8 cellular contexts compared by ENCODE assay signal in genomic region chr22:37186228-37186996, GRCh38. TPM values are rescaled to one million over a fixed set of nuclear protein-coding genes. Genes with fewer than 3 reads are reported as not detected.
DNase-seq lines count a peak whose midpoint lies in the region; ATAC-seq, FAIRE-seq and TF ChIP-seq lines count a peak whose summit lies in the region.

No MANE protein-coding gene starts in this region.

- H3K79me2 ChIP-seq in H1 (ENCODE audit: control insufficient read depth in 1 of 2, insufficient read depth in 2 of 2, low read length in 2 of 2): no peaks in the 10 kb centered on the region

- no peak overlapping the region for H3K4ac ChIP-seq in H1 (replicated peaks; ENCODE audit: insufficient read length, low read depth, low read length)

- peaks cover 15 to 81% (median 48%) of the 10 kb centered on the region in 4 donors for H3K4me1 Mint-ChIP-seq in CD4-positive, CD25-positive, alpha-beta regulatory T cell
- peaks cover 13% of the 10 kb centered on the region for H3K4me1 Mint-ChIP-seq in T-helper 17 cell

- peak overlapping the region; percentile 4; the same call in 1 of the 2 replicates for H4K8ac ChIP-seq in H1 (ENCODE audit: extremely low read depth, insufficient read depth, low read length)

- no peak for TF ChIP-seq RAD21 in H1 (IDR thresholded peaks at IDR 0.05 in 1 of 2, conservative IDR thresholded peaks at IDR 0.05 in 1 of 2; ENCODE audit: low read depth in 2 of 2, low read length in 2 of 2)

- H3K4me1 ChIP-seq in CD4-positive, CD25-positive, alpha-beta regulatory T cell (ENCODE audit: control insufficient read depth, insufficient read depth, low read length, poor library complexity, severe bottlenecking): peaks cover 68% of the 10 kb centered on the region
- peaks cover 7 to 23% (median 15%) of the 10 kb centered on the region in 4 experiments for H3K4me1 ChIP-seq in H1 (replicated peaks in 1 of 4; ENCODE audit: control insufficient read depth in 3 of 4, insufficient read depth in 4 of 4, low read length in 3 of 4)
- peaks cover 30% of the 10 kb centered on the region for H3K4me1 ChIP-seq in mesodermal cell (ENCODE audit: control insufficient read depth, insufficient read depth, low read length, poor library complexity, severe bottlenecking)

- no peak for TF ChIP-seq EP300 in H1 (IDR thresholded peaks at IDR 0.05; ENCODE audit: borderline replicate concordance in 1 of 2, low read depth in 2 of 2, low read length in 2 of 2)

- POLR2A ChIA-PET in H1 (lab: Charles Lee; ENCODE audit: partially characterized antibody): interaction anchor here (1.1 to 1.2 kb wide), 2 partner anchors 14 to 23 kb away, joined by 3 to 4 read pairs; no protein-coding TSS in a partner anchor

- H2AK5ac ChIP-seq in H1 (ENCODE audit: low read depth, low read length): peak overlapping the region; percentile 16; the same call in 1 of the 2 replicates

- H3K23ac ChIP-seq in H1 (ENCODE audit: insufficient read length): no peak overlapping the region

- whole genome bisulfite sequencing in H1 (ENCODE audit: extremely low coverage in 1 of 2, insufficient coverage in 1 of 2, insufficient read length in 1 of 2, insufficient replicate concordance in 2 of 2, low coverage in 1 of 2, low lambda C conversion rate in 2 of 2, missing lambda C conversion rate in 1 of 2), 2 experiments: 87% methylated on average over 9 of the region's 9 CpGs; no CpG with 5 or more reads in 1 of the 2 experiments
- WGBS in mesodermal cell (ENCODE audit: insufficient coverage in 2 of 2), 2 experiments: 90 to 91% methylated on average over 5 to 7 of the region's 9 CpGs

- no peak overlapping the region for H4K91ac ChIP-seq in H1 (replicated peaks; ENCODE audit: insufficient read length, low read length)

- H2BK15ac ChIP-seq in H1 (ENCODE audit: low read length): peak overlapping the region; percentile 95; the same call in 1 of the 2 replicates

- peak; percentile 44 to 96 (median 84) for DNase-seq in CD4-positive, CD25-positive, alpha-beta regulatory T cell
- DNase-seq in H4 (ENCODE audit: low spot score): peak; percentile 23
- no peak for DNase-seq in T-helper 17 cell
- DNase-seq in H1 (ENCODE audit: low read depth in 1 of 2, low spot score in 2 of 2): peak in 1 of 2 experiments; percentile 68
- no peak for DNase-seq in NCI-H1436 treated with DMSO at 0.1 percent for 48 hours (lab: John Stamatoyannopoulos, UW)
- DNase-seq in ecto neural progenitor cell (ENCODE audit: low spot score): no peak

- H3K27me3 ChIP-seq in CD4-positive, CD25-positive, alpha-beta regulatory T cell (ENCODE audit: control insufficient read depth, insufficient read depth, low read length): no peaks in the 10 kb centered on the region
- H3K27me3 ChIP-seq in H1 (replicated peaks in 1 of 4; ENCODE audit: control insufficient read depth in 3 of 4, extremely low read depth in 1 of 4, insufficient read depth in 3 of 4, low read length in 3 of 4): no peaks in the 10 kb centered on the region

- no peak overlapping the region for H2BK120ac ChIP-seq in H1 (replicated peaks; ENCODE audit: low read depth, low read length)

- peak overlapping the region; percentile 56; the same call in 1 of the 2 replicates for H3K18ac ChIP-seq in H1 (ENCODE audit: extremely low read depth, low read length)

- peak; percentile 80 for FAIRE-seq in H1 (lab: Jason Lieb, UNC)

- H3K9ac ChIP-seq in H1 (replicated peaks in 1 of 4; ENCODE audit: extremely low read depth in 1 of 4, low read depth in 3 of 4, low read length in 3 of 4): no peak overlapping the region

- no peak overlapping the region for H2AFZ ChIP-seq in H1 (ENCODE audit: low read length)

- no peaks in the 10 kb centered on the region for H3K9me3 ChIP-seq in CD4-positive, CD25-positive, alpha-beta regulatory T cell (ENCODE audit: control insufficient read depth in 2 of 2, low read length in 2 of 2)
- H3K9me3 ChIP-seq in T-helper 17 cell (ENCODE audit: control insufficient read depth, low read length, poor library complexity, severe bottlenecking): no peaks in the 10 kb centered on the region
- no peaks in the 10 kb centered on the region for H3K9me3 ChIP-seq in H1 (ENCODE audit: insufficient read depth in 2 of 2, low read depth in 1 of 2, low read length in 1 of 2)
- H3K9me3 ChIP-seq in mesodermal cell (ENCODE audit: control insufficient read depth, low read length): no peaks in the 10 kb centered on the region

- H2BK12ac ChIP-seq in H1 (ENCODE audit: low read depth, low read length): no peak overlapping the region

- peak overlapping the region; percentile 78 to 99 (median 93) for H3K27ac Mint-ChIP-seq in CD4-positive, CD25-positive, alpha-beta regulatory T cell
- H3K27ac Mint-ChIP-seq in T-helper 17 cell: peak overlapping the region; percentile 90

- H3K79me1 ChIP-seq in H1 (ENCODE audit: low read depth, low read length): no peaks in the 10 kb centered on the region

- no peak for TF ChIP-seq CTCF in H1 (IDR thresholded peaks at IDR 0.05; ENCODE audit: control extremely low read depth in 1 of 3, insufficient read depth in 1 of 3, low read depth in 1 of 3, low read length in 3 of 3)

- CTCF ChIA-PET in H1 (lab: Charles Lee; ENCODE audit: partially characterized antibody): interaction anchor here (1.0 to 5.8 kb wide), 3 partner anchors 11 to 13 kb away, joined by 4 to 29 read pairs (median 6); no protein-coding TSS in a partner anchor

- H3K56ac ChIP-seq in H1 (replicated peaks; ENCODE audit: insufficient read length, low read depth, low read length): no peak overlapping the region

- no peaks in the 10 kb centered on the region for H3K36me3 ChIP-seq in CD4-positive, CD25-positive, alpha-beta regulatory T cell (ENCODE audit: control insufficient read depth, insufficient read depth, low read length)
- H3K36me3 ChIP-seq in H1 (ENCODE audit: control insufficient read depth in 2 of 4, insufficient read depth in 4 of 4, low read length in 3 of 4): peaks cover 0 to 8% (median 0%) of the 10 kb centered on the region in 4 experiments; a peak in 2 of 8 replicates
- peaks cover 15% of the 10 kb centered on the region for H3K36me3 ChIP-seq in mesodermal cell (ENCODE audit: control insufficient read depth, insufficient read depth, low read length)

- H3K27ac ChIP-seq in CD4-positive, CD25-positive, alpha-beta regulatory T cell (ENCODE audit: insufficient read depth, low read length, poor library complexity, severe bottlenecking): peak overlapping the region; percentile 76
- H3K27ac ChIP-seq in H1 (ENCODE audit: low read depth, low read length) (no peak overlapping the region), mesodermal cell (ENCODE audit: low read depth, low read length, severe bottlenecking) (no peak overlapping the region)

- peak overlapping the region; percentile 60; the same call in 1 of the 2 replicates for H2BK5ac ChIP-seq in H1 (ENCODE audit: low read depth, low read length)

- H4K5ac ChIP-seq in H1 (ENCODE audit: insufficient read length, low read depth, low read length): no peak overlapping the region

- peak overlapping the region in 1 of 2 experiments; percentile 73; a peak in 2 of 4 replicates for H3K4me2 ChIP-seq in H1 (ENCODE audit: insufficient read depth in 1 of 2, low read depth in 2 of 2, low read length in 2 of 2)

- H3K9me3 Mint-ChIP-seq in CD4-positive, CD25-positive, alpha-beta regulatory T cell: no peaks in the 10 kb centered on the region

- peak overlapping the region; percentile 68 for H3K4me3 ChIP-seq in CD4-positive, CD25-positive, alpha-beta regulatory T cell (ENCODE audit: low read depth, low read length)
- H3K4me3 ChIP-seq in H1 (ENCODE audit: extremely low read depth in 1 of 4, insufficient read depth in 2 of 4, low read depth in 3 of 4, low read length in 4 of 4) (no peak overlapping the region), mesodermal cell (ENCODE audit: extremely low read depth, insufficient read depth, low read length, poor library complexity, severe bottlenecking) (peak overlapping the region; percentile 51)

- no peak overlapping the region for H3K14ac ChIP-seq in H1 (ENCODE audit: insufficient read length)

- H3K36me3 Mint-ChIP-seq in CD4-positive, CD25-positive, alpha-beta regulatory T cell: peaks cover 5% of the 10 kb centered on the region
- H3K36me3 Mint-ChIP-seq in T-helper 17 cell (ENCODE audit: low read depth): no peaks in the 10 kb centered on the region

- peaks cover 3% of the 10 kb centered on the region; the same call in 1 of the 2 replicates for H3K23me2 ChIP-seq in H1 (ENCODE audit: low read depth, low read length)

- no peaks in the 10 kb centered on the region for H3K27me3 Mint-ChIP-seq in CD4-positive, CD25-positive, alpha-beta regulatory T cell
- H3K27me3 Mint-ChIP-seq in T-helper 17 cell: no peaks in the 10 kb centered on the region

- peak; percentile 71 to 78 for ATAC-seq in CD4-positive, CD25-positive, alpha-beta regulatory T cell (ENCODE audit: low read depth in 2 of 2)
- ATAC-seq in T-helper 17 cell: peak; percentile 87
- no peak for ATAC-seq in HG03025 (IDR thresholded peaks at IDR 0.05; ENCODE audit: low FRiP score, unreplicated experiment)

- H4K20me1 ChIP-seq in H1 (replicated peaks in 1 of 2; ENCODE audit: control insufficient read depth in 1 of 2, insufficient read depth in 2 of 2, low read length in 2 of 2): no peaks in the 10 kb centered on the region

- H3K4me3 Mint-ChIP-seq in CD4-positive, CD25-positive, alpha-beta regulatory T cell: peak overlapping the region; percentile 13 to 82 (median 74)
- H3K4me3 Mint-ChIP-seq in T-helper 17 cell: peak overlapping the region; percentile 80

- H2BK20ac ChIP-seq in H1 (ENCODE audit: low read length): no peak overlapping the region; the same call in 1 of the 2 replicates

- TF ChIP-seq POLR2A in H1 (IDR thresholded peaks at IDR 0.05; ENCODE audit: control extremely low read depth in 1 of 2, low read depth in 2 of 2, low read length in 2 of 2): no peak

RNA-seq across cellular contexts. Expression of gene C1QTNF6, which starts 1.6 kb away (rescaled TPM):
- total RNA-seq in CD4-positive, CD25-positive, alpha-beta regulatory T cell: 13.6 TPM
- polyA plus RNA-seq in CD4-positive, CD25-positive, alpha-beta regulatory T cell: 1 to 10 TPM; 1.6 to 2.4 (median 2.1) TPM
- 4.9 and 6.3 TPM in 2 replicates for total RNA-seq in H4 (2014; rRNA removed; shearing (Covaris generic))
- 10 to 100 TPM; 11.2 to 11.8 TPM for total RNA-seq in T-helper 17 cell
- total RNA-seq in H1 (2021; fragmentation: NEBNext Ultra II Directional; extraction: Animal tissue kit (Norgen Biotek cat#: 25700)): 3.1 and 4.6 TPM in 2 replicates
- 5.9 and 6.5 TPM in 2 replicates for polyA plus RNA-seq in H1 (2011; rRNA removed)
- 5.7 TPM for polyA plus RNA-seq in H1 (2011; cell fraction: cytosol; rRNA removed)
- 17.9 TPM for polyA plus RNA-seq in H1 (2011; cell fraction: nucleus; rRNA removed)
- 4.9 to 6.3 TPM (median 5.5 TPM) in 4 replicates for polyA plus RNA-seq in H1 (2012, experiment 1 of 2)
- 2.6 TPM for polyA plus RNA-seq in H1 (2012, experiment 2 of 2)
- polyA plus RNA-seq in H1 (2013, experiment 1 of 2): 5.6 TPM
- 6.5 TPM for polyA plus RNA-seq in H1 (2013, experiment 2 of 2)
- 5.3 and 5.7 TPM in 2 replicates for polyA minus RNA-seq in H1 (2011; rRNA and poly(A)+ RNA removed)
- polyA minus RNA-seq in H1 (2011; cell fraction: cytosol; rRNA and poly(A)+ RNA removed): 2.9 TPM
- polyA minus RNA-seq in H1 (2011; cell fraction: nucleus; rRNA and poly(A)+ RNA removed): 11.6 TPM
- polyA plus RNA-seq in mesodermal cell (2013, experiment 1 of 2): 42.1 TPM
- polyA plus RNA-seq in mesodermal cell (2013, experiment 2 of 2): 36.7 TPM

RNA-seq across cellular contexts. Expression of gene SSTR3, which starts 25.9 kb away (rescaled TPM):
- total RNA-seq in CD4-positive, CD25-positive, alpha-beta regulatory T cell: 4.3 TPM
- 1 to 10 TPM; 2.5 to 4.4 (median 3.6) TPM for polyA plus RNA-seq in CD4-positive, CD25-positive, alpha-beta regulatory T cell
- total RNA-seq in H4 (2014; rRNA removed; shearing (Covaris generic)): not detected in 2 replicates
- 1 to 10 TPM in 1 of 2 donors, under 1 TPM in 1; 0.37 to 2.1 TPM for total RNA-seq in T-helper 17 cell
- total RNA-seq in H1 (2021; fragmentation: NEBNext Ultra II Directional; extraction: Animal tissue kit (Norgen Biotek cat#: 25700)): 0.22 and 0.54 TPM in 2 replicates
- 0.61 and 0.77 TPM in 2 replicates for polyA plus RNA-seq in H1 (2011; rRNA removed)
- polyA plus RNA-seq in H1 (2011; cell fraction: cytosol; rRNA removed): 0.54 TPM
- polyA plus RNA-seq in H1 (2011; cell fraction: nucleus; rRNA removed): 0.53 TPM
- polyA plus RNA-seq in H1 (2012, experiment 1 of 2): 0.47 to 1.0 TPM (median 0.80 TPM) in 4 replicates
- 0.73 TPM for polyA plus RNA-seq in H1 (2012, experiment 2 of 2)
- polyA plus RNA-seq in H1 (2013, experiment 1 of 2): 0.14 TPM
- polyA plus RNA-seq in H1 (2013, experiment 2 of 2): 0.17 TPM
- polyA minus RNA-seq in H1 (2011; rRNA and poly(A)+ RNA removed): 0.35 and 1.2 TPM in 2 replicates
- polyA minus RNA-seq in H1 (2011; cell fraction: cytosol; rRNA and poly(A)+ RNA removed): 0.73 TPM
- polyA minus RNA-seq in H1 (2011; cell fraction: nucleus; rRNA and poly(A)+ RNA removed): 0.50 TPM
- polyA plus RNA-seq in mesodermal cell (2013, experiment 1 of 2): not detected
- 0.05 TPM for polyA plus RNA-seq in mesodermal cell (2013, experiment 2 of 2)

RNA-seq across cellular contexts. Expression of gene IL2RB, which starts 36.7 kb away (rescaled TPM):
- 197 TPM for total RNA-seq in CD4-positive, CD25-positive, alpha-beta regulatory T cell
- polyA plus RNA-seq in CD4-positive, CD25-positive, alpha-beta regulatory T cell: 100 to 1,000 TPM; 160 to 189 (median 163) TPM
- 0.08 TPM in 1 of 2 replicates, not detected in the other for total RNA-seq in H4 (2014; rRNA removed; shearing (Covaris generic))
- total RNA-seq in T-helper 17 cell: 100 to 1,000 TPM in 1 of 2 donors, 10 to 100 TPM in 1; 76.4 to 107 TPM
- total RNA-seq in H1 (2021; fragmentation: NEBNext Ultra II Directional; extraction: Animal tissue kit (Norgen Biotek cat#: 25700)): 0.67 and 1.3 TPM in 2 replicates
- polyA plus RNA-seq in H1 (2011; rRNA removed): 0.67 and 1.1 TPM in 2 replicates
- 0.48 TPM for polyA plus RNA-seq in H1 (2011; cell fraction: cytosol; rRNA removed)
- 0.96 TPM for polyA plus RNA-seq in H1 (2011; cell fraction: nucleus; rRNA removed)
- 0.55 to 0.76 TPM (median 0.72 TPM) in 4 replicates for polyA plus RNA-seq in H1 (2012, experiment 1 of 2)
- 0.80 TPM for polyA plus RNA-seq in H1 (2012, experiment 2 of 2)
- 1.6 TPM for polyA plus RNA-seq in H1 (2013, experiment 1 of 2)
- polyA plus RNA-seq in H1 (2013, experiment 2 of 2): 1.6 TPM
- 0.85 and 1.0 TPM in 2 replicates for polyA minus RNA-seq in H1 (2011; rRNA and poly(A)+ RNA removed)
- polyA minus RNA-seq in H1 (2011; cell fraction: cytosol; rRNA and poly(A)+ RNA removed): 1.0 TPM
- polyA minus RNA-seq in H1 (2011; cell fraction: nucleus; rRNA and poly(A)+ RNA removed): 0.60 TPM
- polyA plus RNA-seq in mesodermal cell (2013, experiment 1 of 2): 7.9 TPM
- polyA plus RNA-seq in mesodermal cell (2013, experiment 2 of 2): 7.4 TPM

RNA-seq across cellular contexts. Expression of gene RAC2, which starts 57.7 kb away (rescaled TPM):
- 537 TPM for total RNA-seq in CD4-positive, CD25-positive, alpha-beta regulatory T cell
- 1,000 to 10,000 TPM in 2 of 4 donors, 100 to 1,000 TPM in 2; 861 to 1,162 (median 988) TPM for polyA plus RNA-seq in CD4-positive, CD25-positive, alpha-beta regulatory T cell
- total RNA-seq in H4 (2014; rRNA removed; shearing (Covaris generic)): 15.5 and 20.9 TPM in 2 replicates
- 100 to 1,000 TPM; 297 to 478 TPM for total RNA-seq in T-helper 17 cell
- total RNA-seq in H1 (2021; fragmentation: NEBNext Ultra II Directional; extraction: Animal tissue kit (Norgen Biotek cat#: 25700)): 2.1 and 2.3 TPM in 2 replicates
- 4.3 and 6.1 TPM in 2 replicates for polyA plus RNA-seq in H1 (2011; rRNA removed)
- polyA plus RNA-seq in H1 (2011; cell fraction: cytosol; rRNA removed): 1.5 TPM
- polyA plus RNA-seq in H1 (2011; cell fraction: nucleus; rRNA removed): 6.4 TPM
- polyA plus RNA-seq in H1 (2012, experiment 1 of 2): 1.6 to 3.7 TPM (median 2.8 TPM) in 4 replicates
- 1.8 TPM for polyA plus RNA-seq in H1 (2012, experiment 2 of 2)
- 4.4 TPM for polyA plus RNA-seq in H1 (2013, experiment 1 of 2)
- polyA plus RNA-seq in H1 (2013, experiment 2 of 2): 4.1 TPM
- polyA minus RNA-seq in H1 (2011; rRNA and poly(A)+ RNA removed): 1.7 and 2.9 TPM in 2 replicates
- polyA minus RNA-seq in H1 (2011; cell fraction: cytosol; rRNA and poly(A)+ RNA removed): 3.2 TPM
- 3.7 TPM for polyA minus RNA-seq in H1 (2011; cell fraction: nucleus; rRNA and poly(A)+ RNA removed)
- 16.4 TPM for polyA plus RNA-seq in mesodermal cell (2013, experiment 1 of 2)
- polyA plus RNA-seq in mesodermal cell (2013, experiment 2 of 2): 14.7 TPM

Comparison
In these comparisons a context has a peak if more than half of its experiments do, and no peak if none do; other contexts are left out.
1. DNase-seq: peak in CD4-positive, CD25-positive, alpha-beta regulatory T cell (3 of 3) and H4 (single experiment); none in T-helper 17 cell (0 of 3), NCI-H1436 treated with DMSO at 0.1 percent for 48 hours (single experiment) and ecto neural progenitor cell (single experiment).
2. H3K4me3 ChIP-seq: peak in CD4-positive, CD25-positive, alpha-beta regulatory T cell (single experiment) and mesodermal cell (single experiment); none in H1 (0 of 4).
3. RNA of gene IL2RB, which starts 36.7 kb away (total RNA-seq): 197 TPM in CD4-positive, CD25-positive, alpha-beta regulatory T cell (single experiment) and 76.4 to 107 TPM in T-helper 17 cell; 0.67 to 1.3 TPM in H1 and 0.08 TPM in H4; every median in the first group is over 10 times any median in the second.